ENCODE assay signal across 7 cellular contexts in the genomic region with DNA sequence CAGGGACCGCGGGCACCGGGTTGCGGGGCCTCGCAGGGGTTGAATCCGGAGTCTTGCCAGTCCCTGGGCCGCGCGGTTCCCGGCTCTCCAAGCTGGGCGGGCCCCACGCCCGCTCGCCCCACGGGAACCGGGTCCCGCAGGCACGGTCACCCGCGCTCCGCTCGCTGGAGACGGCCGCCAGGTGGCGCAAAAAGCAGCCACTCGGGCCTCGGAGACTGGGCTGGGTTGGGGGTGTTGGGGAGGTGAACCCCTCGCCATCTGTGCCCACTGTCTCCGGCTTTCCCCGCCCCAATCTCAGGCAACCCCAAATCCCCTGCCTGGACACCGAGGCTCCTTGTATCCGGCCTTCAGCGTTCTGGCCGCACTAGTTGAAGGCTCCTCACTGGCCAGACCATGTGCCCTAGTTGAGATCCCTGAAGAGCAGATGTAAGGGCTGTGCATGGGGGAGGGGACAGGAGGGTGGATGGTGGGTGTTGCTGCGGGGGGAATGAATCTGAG. TPM values are rescaled to one million over a fixed set of nuclear protein-coding genes. Genes with fewer than 3 reads are reported as not detected.
DNase-seq lines count a peak whose midpoint lies in the region; ATAC-seq, FAIRE-seq and TF ChIP-seq lines count a peak whose summit lies in the region.

No MANE protein-coding gene starts in this region.

- H3K27ac ChIP-seq in GM23338 (ENCODE audit: low read depth) (no peak overlapping the region), GM12878 (ENCODE audit: control insufficient read depth, insufficient read depth) (no peak overlapping the region)

- DNase-seq in GM23338 (ENCODE audit: low spot score) (peak; percentile 70), T follicular helper cell (ENCODE audit: low read depth) (peak; percentile 52), GM12878 (ENCODE audit: low read depth, low spot score) (no peak), iPS-NIHi11 (ENCODE audit: low spot score) (peak; percentile 63), globus pallidus (ENCODE audit: low spot score) (no peak)
- DNase-seq in stimulated activated CD4-positive, alpha-beta T cell treated with anti-CD3 and anti-CD28 coated beads, Interleukin-12 subunit alpha, Interleukin-12 subunit beta, amount 100 ng/mL, for 4 hours, result peak; percentile 73

- FAIRE-seq in GM12878 (lab: Jason Lieb, UNC), result peak; percentile 27

- H3K4me1 Mint-ChIP-seq in GM23338, result peaks cover 15% of the 10 kb centered on the region

- no TSS peak for BruUV-seq in GM12878 (replicated peaks; lab: Mats Ljungman, UMichigan)

- CTCF ChIA-PET in GM12878 (lab: Yijun Ruan, JAX), result interaction anchor here (5.5 kb wide), 1 partner anchor 162 kb away, joined by 40 read pairs; no protein-coding TSS in a partner anchor

- no peaks in the 10 kb centered on the region for H3K79me2 ChIP-seq in GM23338 (replicated peaks; ENCODE audit: insufficient read depth)
- no peaks in the 10 kb centered on the region for H3K79me2 ChIP-seq in GM12878 (ENCODE audit: control insufficient read depth, insufficient read depth, low read length)

- no peaks in the 10 kb centered on the region for H3K9me3 ChIP-seq in GM12878 (replicated peaks; ENCODE audit: control insufficient read depth, insufficient read depth, low read length)

- H3K4me3 ChIP-seq in GM23338 (peak overlapping the region; percentile 52; the same call in 1 of the 2 replicates), GM12878 (no peak overlapping the region)

- no peaks in the 10 kb centered on the region; the same call in 2 of the 3 replicates for H3K36me3 Mint-ChIP-seq in GM23338 (ENCODE audit: low read depth)

- H3F3A ChIP-seq in GM23338 (replicated peaks; ENCODE audit: low read depth), result peaks cover 5% of the 10 kb centered on the region; the same call in 1 of the 2 replicates

- H3K36me3 ChIP-seq in GM23338 (ENCODE audit: insufficient read depth) (no peaks in the 10 kb centered on the region), GM12878 (ENCODE audit: control insufficient read depth in 2 of 2, insufficient read depth in 2 of 2, low read length in 1 of 2) (no peaks in the 10 kb centered on the region)

- TF ChIP-seq RAD21 in GM12878 (IDR thresholded peaks at IDR 0.05; ENCODE audit: insufficient read depth, low read depth, low read length), result peak; percentile 51

- peaks cover 8% of the 10 kb centered on the region; the same call in 1 of the 3 replicates for H3K9me3 Mint-ChIP-seq in GM23338

- peak overlapping the region; percentile 90; the same call in 1 of the 2 replicates for H2AFZ ChIP-seq in GM23338
- H2AFZ ChIP-seq in GM12878 (ENCODE audit: control insufficient read depth, low read depth, low read length), result no peak overlapping the region

- no peak overlapping the region for H3K9ac ChIP-seq in GM12878 (ENCODE audit: control insufficient read depth, insufficient read depth, low read length)

- H3K4me1 ChIP-seq in GM23338 (ENCODE audit: insufficient read depth) (peaks cover 4% of the 10 kb centered on the region; the same call in 1 of the 2 replicates), GM12878 (ENCODE audit: control insufficient read depth, insufficient read depth, low read length) (peaks cover 7% of the 10 kb centered on the region)

- POLR2A ChIA-PET in GM12878 (lab: Charles Lee), result no interaction called here

- in situ Hi-C loops in GM12878 (cut with MboI), result no loop called here

- peak overlapping the region; percentile 70 for H3K4me3 Mint-ChIP-seq in GM23338

- RAD21 ChIA-PET in GM12878 (lab: Charles Lee; ENCODE audit: unreplicated experiment), result no interaction called here

- no peaks in the 10 kb centered on the region; the same call in 1 of the 2 replicates for H4K20me1 ChIP-seq in GM23338 (replicated peaks; ENCODE audit: insufficient read depth)
- H4K20me1 ChIP-seq in GM12878 (ENCODE audit: control insufficient read depth, insufficient read depth), result no peaks in the 10 kb centered on the region

- peaks cover 30% of the 10 kb centered on the region for H3K27me3 Mint-ChIP-seq in GM23338 (ENCODE audit: insufficient read depth, low read depth, poor library complexity)

- ATAC-seq in GM23338, result peak; percentile 7
- peak; percentile 62 for ATAC-seq in GM12878
- ATAC-seq in HG03025 (IDR thresholded peaks at IDR 0.05; ENCODE audit: low FRiP score, unreplicated experiment), result no peak

- peak; percentile 73 to 87 for TF ChIP-seq CTCF in GM23338 (conservative IDR thresholded peaks at IDR 0.05; ENCODE audit: low read depth in 2 of 2)
- peak; percentile 65 to 78 (median 76); a peak in 5 of 6 replicates for TF ChIP-seq CTCF in GM12878 (IDR thresholded peaks at IDR 0.05 in 2 of 3, conservative IDR thresholded peaks at IDR 0.05 in 1 of 3; ENCODE audit: control insufficient read depth in 2 of 3, extremely low read depth in 1 of 3, insufficient read depth in 1 of 3, low read depth in 3 of 3, low read length in 3 of 3)

- TF ChIP-seq EP300 in GM12878 (IDR thresholded peaks at IDR 0.05; ENCODE audit: borderline replicate concordance in 1 of 2, control insufficient read depth in 1 of 2, low read depth in 2 of 2, low read length in 2 of 2), result no peak

- SMC1A ChIA-PET in GM12878 (lab: Charles Lee; ENCODE audit: uncharacterized antibody, unreplicated experiment), result no interaction called here

- intact Hi-C loops in GM12878 (cut with micrococcal nuclease; ENCODE audit: unreplicated experiment), result loop anchor here (1.0 kb wide), 1 partner anchor 162 kb away; no protein-coding TSS in a partner anchor

- TF ChIP-seq POLR2A in GM12878 (IDR thresholded peaks at IDR 0.05; ENCODE audit: low read depth, low read length), result no peak

- 4% methylated on average over 31 of the region's 35 CpGs for WGBS in GM12878 (ENCODE audit: insufficient coverage, insufficient replicate concordance, low lambda C conversion rate, missing lambda C conversion rate)

- no peak overlapping the region for H3K27ac Mint-ChIP-seq in GM23338

- no peaks in the 10 kb centered on the region for H3K9me2 ChIP-seq in GM23338 (ENCODE audit: insufficient read depth)

- peaks cover 35% of the 10 kb centered on the region for H3K27me3 ChIP-seq in GM23338 (ENCODE audit: insufficient read depth)
- H3K27me3 ChIP-seq in GM12878 (replicated peaks in 1 of 2; ENCODE audit: control insufficient read depth in 2 of 2, insufficient read depth in 2 of 2, low read length in 1 of 2), result peaks cover 6 to 7% of the 10 kb centered on the region in 2 experiments

- H3K4me2 ChIP-seq in GM23338 (peak overlapping the region; percentile 71), GM12878 (ENCODE audit: control insufficient read depth, insufficient read depth) (no peak overlapping the region)

RNA-seq across cellular contexts. Expression of gene ACHE, which starts 1.5 kb away (rescaled TPM):
- total RNA-seq in GM23338 (2014; rRNA removed; shearing (Covaris generic)), result 1.5 and 3.7 TPM in 2 replicates
- polyA plus RNA-seq in GM23338 (2016; fragmentation: Nextera tagmentation; extraction: Ambion mirVana), result 3.6 and 3.9 TPM in 2 replicates
- 7.2 and 9.2 TPM in 2 replicates for total RNA-seq in GM12878 (2013; cell fraction: nucleolus; rRNA removed)
- 1.5 and 1.9 TPM in 2 replicates for total RNA-seq in GM12878 (2014; rRNA removed)
- total RNA-seq in GM12878 (2014; rRNA removed; fragmentation: Illumina TruSeq; extraction: Trizol), result 0.72 and 0.74 TPM in 2 replicates
- total RNA-seq in GM12878 (2021), result 5.0 and 5.1 TPM in 2 replicates
- polyA plus RNA-seq in GM12878 (2011; ENCODE audit: low read depth), result 0.52 TPM
- 0.97 and 2.3 TPM in 2 replicates for polyA plus RNA-seq in GM12878 (2011; rRNA removed)
- 1.5 and 2.4 TPM in 2 replicates for polyA plus RNA-seq in GM12878 (2011; cell fraction: cytosol; rRNA removed)
- 18.9 and 19.2 TPM in 2 replicates for polyA plus RNA-seq in GM12878 (2011; cell fraction: nucleus; rRNA removed)
- 2.8 and 3.2 TPM in 2 replicates for polyA plus RNA-seq in GM12878 (2012)
- polyA plus RNA-seq in GM12878 (2014; fragmentation: Illumina TruSeq; extraction: Trizol), result 0.21 and 0.69 TPM in 2 replicates
- under 1 TPM in 1 of 2 experiments, not detected in 1; 0.07 TPM for polyA plus RNA-seq in GM12878 (2014; fragmentation: Nextera tagmentation; extraction: Ambion mirVana)
- 4.5 and 6.7 TPM in 2 replicates for polyA plus RNA-seq in GM12878 (2014; rRNA removed)
- polyA plus RNA-seq in GM12878 (2016; fragmentation: Nextera tagmentation; extraction: Ambion mirVana), result 1 to 10 TPM; 2.3 to 2.5 TPM
- 0.59 and 1.2 TPM in 2 replicates for polyA minus RNA-seq in GM12878 (2011; rRNA and poly(A)+ RNA removed)
- polyA minus RNA-seq in GM12878 (2011; cell fraction: cytosol; rRNA and poly(A)+ RNA removed), result 0.42 and 1.5 TPM in 2 replicates
- polyA minus RNA-seq in GM12878 (2011; cell fraction: nucleus; rRNA and poly(A)+ RNA removed), result 2.3 and 3.5 TPM in 2 replicates

RNA-seq across cellular contexts. Expression of gene UFSP1, which starts 7.6 kb away (rescaled TPM):
- 11.5 and 11.8 TPM in 2 replicates for total RNA-seq in GM23338 (2014; rRNA removed; shearing (Covaris generic))
- 2.0 and 4.1 TPM in 2 replicates for polyA plus RNA-seq in GM23338 (2016; fragmentation: Nextera tagmentation; extraction: Ambion mirVana)
- 5.4 and 5.8 TPM in 2 replicates for total RNA-seq in GM12878 (2013; cell fraction: nucleolus; rRNA removed)
- 10.6 and 10.8 TPM in 2 replicates for total RNA-seq in GM12878 (2014; rRNA removed)
- total RNA-seq in GM12878 (2014; rRNA removed; fragmentation: Illumina TruSeq; extraction: Trizol), result 1.3 and 1.6 TPM in 2 replicates
- 4.7 and 5.6 TPM in 2 replicates for total RNA-seq in GM12878 (2021)
- not detected for polyA plus RNA-seq in GM12878 (2011; ENCODE audit: low read depth)
- 0.20 and 0.96 TPM in 2 replicates for polyA plus RNA-seq in GM12878 (2011; rRNA removed)
- polyA plus RNA-seq in GM12878 (2011; cell fraction: cytosol; rRNA removed), result 0.43 and 1.2 TPM in 2 replicates
- polyA plus RNA-seq in GM12878 (2011; cell fraction: nucleus; rRNA removed), result 1.9 and 2.5 TPM in 2 replicates
- polyA plus RNA-seq in GM12878 (2012), result 1.0 and 1.2 TPM in 2 replicates
- 0.48 and 0.75 TPM in 2 replicates for polyA plus RNA-seq in GM12878 (2014; fragmentation: Illumina TruSeq; extraction: Trizol)
- under 1 TPM; 0.14 to 0.57 TPM for polyA plus RNA-seq in GM12878 (2014; fragmentation: Nextera tagmentation; extraction: Ambion mirVana)
- polyA plus RNA-seq in GM12878 (2014; rRNA removed), result 7.2 and 9.7 TPM in 2 replicates
- 1 to 10 TPM; 4.0 to 4.6 TPM for polyA plus RNA-seq in GM12878 (2016; fragmentation: Nextera tagmentation; extraction: Ambion mirVana)
- 1.8 and 2.0 TPM in 2 replicates for polyA minus RNA-seq in GM12878 (2011; rRNA and poly(A)+ RNA removed)
- 1.2 TPM in 1 of 2 replicates, not detected in the other for polyA minus RNA-seq in GM12878 (2011; cell fraction: cytosol; rRNA and poly(A)+ RNA removed)
- 5.0 and 8.5 TPM in 2 replicates for polyA minus RNA-seq in GM12878 (2011; cell fraction: nucleus; rRNA and poly(A)+ RNA removed)

RNA-seq across cellular contexts. Expression of gene SRRT, which starts 22.3 kb away (rescaled TPM):
- 98.3 and 113 TPM in 2 replicates for total RNA-seq in GM23338 (2014; rRNA removed; shearing (Covaris generic))
- polyA plus RNA-seq in GM23338 (2016; fragmentation: Nextera tagmentation; extraction: Ambion mirVana) (125 and 140 TPM in 2 replicates), GM12878 (2011; rRNA removed) (24.2 and 43.9 TPM in 2 replicates), GM12878 (2014; fragmentation: Illumina TruSeq; extraction: Trizol) (69.0 and 120 TPM in 2 replicates), GM12878 (2014; fragmentation: Nextera tagmentation; extraction: Ambion mirVana) (10 to 100 TPM; 11.1 to 33.6 TPM), GM12878 (2014; rRNA removed) (119 and 148 TPM in 2 replicates), GM12878 (2016; fragmentation: Nextera tagmentation; extraction: Ambion mirVana) (100 to 1,000 TPM; 187 to 189 TPM)
- 86.6 and 97.1 TPM in 2 replicates for total RNA-seq in GM12878 (2013; cell fraction: nucleolus; rRNA removed)
- total RNA-seq in GM12878 (2014; rRNA removed) (94.0 and 104 TPM in 2 replicates), GM12878 (2014; rRNA removed; fragmentation: Illumina TruSeq; extraction: Trizol) (58.3 and 67.6 TPM in 2 replicates), GM12878 (2021) (230 and 254 TPM in 2 replicates)
- polyA plus RNA-seq in GM12878 (2011; ENCODE audit: low read depth), result 170 TPM
- polyA plus RNA-seq in GM12878 (2011; cell fraction: cytosol; rRNA removed), result 44.5 and 51.1 TPM in 2 replicates
- 387 and 494 TPM in 2 replicates for polyA plus RNA-seq in GM12878 (2011; cell fraction: nucleus; rRNA removed)
- 115 and 154 TPM in 2 replicates for polyA plus RNA-seq in GM12878 (2012)
- polyA minus RNA-seq in GM12878 (2011; rRNA and poly(A)+ RNA removed), result 31.1 and 33.8 TPM in 2 replicates
- 38.4 and 40.6 TPM in 2 replicates for polyA minus RNA-seq in GM12878 (2011; cell fraction: cytosol; rRNA and poly(A)+ RNA removed)
- 57.3 and 98.4 TPM in 2 replicates for polyA minus RNA-seq in GM12878 (2011; cell fraction: nucleus; rRNA and poly(A)+ RNA removed)

RNA-seq across cellular contexts. Expression of gene TRIP6, which starts 30.0 kb away (rescaled TPM):
- total RNA-seq in GM23338 (2014; rRNA removed; shearing (Covaris generic)), result 106 and 112 TPM in 2 replicates
- 44.6 and 45.0 TPM in 2 replicates for polyA plus RNA-seq in GM23338 (2016; fragmentation: Nextera tagmentation; extraction: Ambion mirVana)
- total RNA-seq in GM12878 (2013; cell fraction: nucleolus; rRNA removed), result 23.7 and 24.0 TPM in 2 replicates
- 26.4 and 32.3 TPM in 2 replicates for total RNA-seq in GM12878 (2014; rRNA removed)
- 15.4 and 16.2 TPM in 2 replicates for total RNA-seq in GM12878 (2014; rRNA removed; fragmentation: Illumina TruSeq; extraction: Trizol)
- 45.3 and 47.4 TPM in 2 replicates for total RNA-seq in GM12878 (2021)
- 10.0 TPM for polyA plus RNA-seq in GM12878 (2011; ENCODE audit: low read depth)
- polyA plus RNA-seq in GM12878 (2011; rRNA removed), result 14.2 and 21.3 TPM in 2 replicates
- polyA plus RNA-seq in GM12878 (2011; cell fraction: cytosol; rRNA removed), result 24.6 and 35.7 TPM in 2 replicates
- 37.9 and 42.2 TPM in 2 replicates for polyA plus RNA-seq in GM12878 (2011; cell fraction: nucleus; rRNA removed)
- polyA plus RNA-seq in GM12878 (2012), result 29.8 and 31.4 TPM in 2 replicates
- 1.7 and 8.5 TPM in 2 replicates for polyA plus RNA-seq in GM12878 (2014; fragmentation: Illumina TruSeq; extraction: Trizol)
- 1 to 10 TPM; 2.5 to 7.1 TPM for polyA plus RNA-seq in GM12878 (2014; fragmentation: Nextera tagmentation; extraction: Ambion mirVana)
- 36.6 and 40.3 TPM in 2 replicates for polyA plus RNA-seq in GM12878 (2014; rRNA removed)
- 10 to 100 TPM; 29.7 to 36.5 TPM for polyA plus RNA-seq in GM12878 (2016; fragmentation: Nextera tagmentation; extraction: Ambion mirVana)
- 12.7 and 22.8 TPM in 2 replicates for polyA minus RNA-seq in GM12878 (2011; rRNA and poly(A)+ RNA removed)
- polyA minus RNA-seq in GM12878 (2011; cell fraction: cytosol; rRNA and poly(A)+ RNA removed), result 7.1 and 9.1 TPM in 2 replicates
- 12.3 and 19.0 TPM in 2 replicates for polyA minus RNA-seq in GM12878 (2011; cell fraction: nucleus; rRNA and poly(A)+ RNA removed)

RNA-seq across cellular contexts. Expression of gene SLC12A9, which starts 44.6 kb away (rescaled TPM):
- 32.3 and 39.9 TPM in 2 replicates for total RNA-seq in GM23338 (2014; rRNA removed; shearing (Covaris generic))
- polyA plus RNA-seq in GM23338 (2016; fragmentation: Nextera tagmentation; extraction: Ambion mirVana), result 9.7 and 10.3 TPM in 2 replicates
- total RNA-seq in GM12878 (2013; cell fraction: nucleolus; rRNA removed), result 21.5 and 26.6 TPM in 2 replicates
- 11.1 and 16.7 TPM in 2 replicates for total RNA-seq in GM12878 (2014; rRNA removed)
- 5.5 and 6.3 TPM in 2 replicates for total RNA-seq in GM12878 (2014; rRNA removed; fragmentation: Illumina TruSeq; extraction: Trizol)
- 16.5 and 18.5 TPM in 2 replicates for total RNA-seq in GM12878 (2021)
- polyA plus RNA-seq in GM12878 (2011; ENCODE audit: low read depth), result 3.9 TPM
- 8.6 and 15.3 TPM in 2 replicates for polyA plus RNA-seq in GM12878 (2011; rRNA removed)
- polyA plus RNA-seq in GM12878 (2011; cell fraction: cytosol; rRNA removed), result 14.5 and 20.6 TPM in 2 replicates
- polyA plus RNA-seq in GM12878 (2011; cell fraction: nucleus; rRNA removed), result 53.9 and 65.6 TPM in 2 replicates
- polyA plus RNA-seq in GM12878 (2012), result 11.3 and 13.5 TPM in 2 replicates
- 4.3 and 10.9 TPM in 2 replicates for polyA plus RNA-seq in GM12878 (2014; fragmentation: Illumina TruSeq; extraction: Trizol)
- polyA plus RNA-seq in GM12878 (2014; fragmentation: Nextera tagmentation; extraction: Ambion mirVana), result under 1 TPM; 0.24 to 0.35 TPM
- polyA plus RNA-seq in GM12878 (2014; rRNA removed), result 18.5 and 24.3 TPM in 2 replicates
- 1 to 10 TPM; 5.0 to 7.8 TPM for polyA plus RNA-seq in GM12878 (2016; fragmentation: Nextera tagmentation; extraction: Ambion mirVana)
- polyA minus RNA-seq in GM12878 (2011; rRNA and poly(A)+ RNA removed), result 7.6 and 16.3 TPM in 2 replicates
- polyA minus RNA-seq in GM12878 (2011; cell fraction: cytosol; rRNA and poly(A)+ RNA removed), result 5.8 and 6.3 TPM in 2 replicates
- 7.0 and 10.4 TPM in 2 replicates for polyA minus RNA-seq in GM12878 (2011; cell fraction: nucleus; rRNA and poly(A)+ RNA removed)

Comparison
In these comparisons a context has a peak if more than half of its experiments do, and no peak if none do; other contexts are left out.
1. DNase-seq: peak in GM23338 (single experiment), T follicular helper cell (single experiment), iPS-NIHi11 (single experiment) and stimulated activated CD4-positive, alpha-beta T cell treated with anti-CD3 and anti-CD28 coated beads, Interleukin-12 subunit alpha, Interleukin-12 subunit beta, amount 100 ng/mL, for 4 hours (single experiment); none in GM12878 (single experiment) and globus pallidus (single experiment).